In genomic region chr1:20410555-20410954, GRCh38 we compare ENCODE assay signal across 13 cellular contexts.
A peak's percentile ranks its signal among the peaks of the same experiment; 100 is the strongest.
DNase-seq lines count a peak whose midpoint lies in the region; ATAC-seq, FAIRE-seq and TF ChIP-seq lines count a peak whose summit lies in the region.
"Had no signal": no experiment of that assay in that cellular context is flagged by ENCODE, and none has a peak within 500 bp of the region (broad histone marks: within the 10 kb centered on the region; RNA-seq: fewer than 3 reads in every experiment).

No MANE protein-coding gene starts in this region.

- CTCF ChIA-PET in mammary epithelial cell (lab: Charles Lee; ENCODE audit: low non-redundant PET), result no interaction called here
- CTCF ChIA-PET in MCF 10A (lab: Yijun Ruan, JAX), result interaction anchor here (0.6 to 0.7 kb wide), 2 partner anchors 30 to 127 kb away, joined by 3 read pairs; no protein-coding TSS in a partner anchor
- CTCF ChIA-PET in OCI-LY7 (lab: Charles Lee; ENCODE audit: unreplicated experiment), result interaction anchor here (1.1 kb wide), 1 partner anchor 34 kb away, joined by 3 read pairs; no protein-coding TSS in a partner anchor
- CTCF ChIA-PET in activated CD8-positive, alpha-beta T cell treated with anti-CD3 and anti-CD28 coated beads for 36 hours (lab: Charles Lee), result no interaction called here

- H3K27me3 ChIP-seq in mammary epithelial cell (ENCODE audit: insufficient read depth, low read length), result no peaks in the 10 kb centered on the region
- H3K27me3 ChIP-seq: MG63 had no signal

- H3K4me1 Mint-ChIP-seq in MCF 10A (ENCODE audit: insufficient read depth, unreplicated experiment), result peaks cover 13% of the 10 kb centered on the region
- no peaks in the 10 kb centered on the region for H3K4me1 Mint-ChIP-seq in activated CD8-positive, alpha-beta T cell treated with anti-CD3 and anti-CD28 coated beads for 36 hours (ENCODE audit: low read depth)

- peak overlapping the region; percentile 5 for H3K27ac ChIP-seq in mammary epithelial cell (ENCODE audit: insufficient read depth, low read depth, low read length)
- no peak overlapping the region for H3K27ac ChIP-seq in OCI-LY7 (ENCODE audit: low read depth, low read length, poor library complexity, severe bottlenecking)

- dilution Hi-C loops in mammary epithelial cell (cut with HindIII; ENCODE audit: low sequenced_read_pairs), result no loop called here

- DNase-seq in mammary epithelial cell (no peak), MCF 10A (ENCODE audit: unreplicated experiment) (no peak), OCI-LY7 (ENCODE audit: low spot score) (peak; percentile 44), fibroblast of mammary gland (ENCODE audit: low read depth) (peak; percentile 30), NK-92 (lab: John Stamatoyannopoulos, UW; ENCODE audit: unreplicated experiment) (no peak), D721Med (ENCODE audit: insufficient read length, low spot score) (no peak)
- DNase-seq in activated CD8-positive, alpha-beta T cell treated with anti-CD3 and anti-CD28 coated beads for 36 hours, result no peak
- DNase-seq: activated B cell treated with CpG ODN at 0.5 μM for 24 hours, activated gamma-delta T cell treated with Interleukin-2 at 50 U/mL for 16 hours, midbrain, NCI-H2081 had no signal

- H4K20me1 ChIP-seq in mammary epithelial cell (ENCODE audit: insufficient read depth, low read length) (no peaks in the 10 kb centered on the region), OCI-LY7 (ENCODE audit: insufficient read depth, low read length) (no peaks in the 10 kb centered on the region)

- no peaks in the 10 kb centered on the region for H3K9me3 Mint-ChIP-seq in MCF 10A (ENCODE audit: unreplicated experiment)
- H3K9me3 Mint-ChIP-seq in activated CD8-positive, alpha-beta T cell treated with anti-CD3 and anti-CD28 coated beads for 36 hours, result no peaks in the 10 kb centered on the region
- H3K9me3 Mint-ChIP-seq: activated B cell treated with CpG ODN at 0.5 μM for 24 hours had no signal

- H3K4me3 ChIP-seq in mammary epithelial cell (replicated peaks in 1 of 3; ENCODE audit: insufficient read depth in 1 of 3, low read depth in 2 of 3, low read length in 3 of 3) (no peak overlapping the region), OCI-LY7 (ENCODE audit: low read depth, low read length, poor library complexity, severe bottlenecking) (no peak overlapping the region), fibroblast of mammary gland (ENCODE audit: control insufficient read depth, low read depth, low read length) (no peak overlapping the region)
- H3K4me3 ChIP-seq: MG63 had no signal

- H2AFZ ChIP-seq in mammary epithelial cell (ENCODE audit: low read depth, low read length) (no peak overlapping the region), OCI-LY7 (ENCODE audit: low read length) (no peak overlapping the region)

- H3K9me2 ChIP-seq in OCI-LY7 (ENCODE audit: insufficient read depth, low read length), result no peaks in the 10 kb centered on the region

- H3K36me3 Mint-ChIP-seq in MCF 10A (ENCODE audit: insufficient read depth, unreplicated experiment), result no peaks in the 10 kb centered on the region
- no peaks in the 10 kb centered on the region for H3K36me3 Mint-ChIP-seq in activated CD8-positive, alpha-beta T cell treated with anti-CD3 and anti-CD28 coated beads for 36 hours (ENCODE audit: low read depth)

- H3K36me3 ChIP-seq in mammary epithelial cell (ENCODE audit: insufficient read depth, low read length) (no peaks in the 10 kb centered on the region), OCI-LY7 (ENCODE audit: insufficient read depth, low read length) (no peaks in the 10 kb centered on the region)
- H3K36me3 ChIP-seq: MG63 had no signal

- no peak for ATAC-seq in HG02798 (IDR thresholded peaks at IDR 0.05; ENCODE audit: poor library complexity, unreplicated experiment)
- no peak for ATAC-seq in activated CD8-positive, alpha-beta T cell treated with anti-CD3 and anti-CD28 coated beads for 36 hours

- peaks cover 11% of the 10 kb centered on the region for H3K4me1 ChIP-seq in mammary epithelial cell (ENCODE audit: insufficient read depth, low read length)
- peaks cover 60% of the 10 kb centered on the region for H3K4me1 ChIP-seq in OCI-LY7 (ENCODE audit: insufficient read depth, low read length, poor library complexity, severe bottlenecking)

- H3K27ac Mint-ChIP-seq in MCF 10A (ENCODE audit: low read depth, unreplicated experiment), result no peak overlapping the region
- no peak overlapping the region for H3K27ac Mint-ChIP-seq in activated CD8-positive, alpha-beta T cell treated with anti-CD3 and anti-CD28 coated beads for 36 hours
- H3K27ac Mint-ChIP-seq: activated B cell treated with CpG ODN at 0.5 μM for 24 hours had no signal

- TF ChIP-seq CTCF in mammary epithelial cell (conservative IDR thresholded peaks at IDR 0.05 in 1 of 2, IDR thresholded peaks at IDR 0.05 in 1 of 2; ENCODE audit: extremely low read depth in 1 of 2, insufficient read depth in 1 of 2, low read depth in 1 of 2, low read length in 2 of 2), result no peak
- TF ChIP-seq CTCF in MCF 10A (IDR thresholded peaks at IDR 0.05; ENCODE audit: unreplicated experiment), result no peak
- TF ChIP-seq CTCF in OCI-LY7 (conservative IDR thresholded peaks at IDR 0.05; ENCODE audit: low read length), result no peak
- TF ChIP-seq CTCF in fibroblast of mammary gland (conservative IDR thresholded peaks at IDR 0.05; ENCODE audit: control insufficient read depth, insufficient read depth, low read depth, low read length), result no peak
- no peak for TF ChIP-seq CTCF in activated CD8-positive, alpha-beta T cell treated with anti-CD3 and anti-CD28 coated beads for 36 hours (IDR thresholded peaks at IDR 0.05)
- no peak for TF ChIP-seq CTCF in D721Med (IDR thresholded peaks at IDR 0.05; ENCODE audit: insufficient read depth, missing control alignments)

- H3K4me2 ChIP-seq in mammary epithelial cell (ENCODE audit: insufficient read depth, low read depth, low read length) (no peak overlapping the region), OCI-LY7 (ENCODE audit: low read length) (no peak overlapping the region)

- no peak for FAIRE-seq in D721Med (lab: Jason Lieb, UNC)

- no peak overlapping the region for H3K9ac ChIP-seq in mammary epithelial cell (ENCODE audit: insufficient read depth, low read length)

- H3K79me2 ChIP-seq in mammary epithelial cell (ENCODE audit: insufficient read depth, low read length), result no peaks in the 10 kb centered on the region
- no peaks in the 10 kb centered on the region for H3K79me2 ChIP-seq in OCI-LY7 (ENCODE audit: insufficient read depth, low read depth, low read length)

- intact Hi-C loops in mammary epithelial cell (cut with micrococcal nuclease) (no loop called here), MCF 10A (cut with micrococcal nuclease) (loop anchor here (5.0 kb wide), 1 partner anchor 33 kb away; no protein-coding TSS in a partner anchor), OCI-LY7 (cut with micrococcal nuclease; ENCODE audit: unreplicated experiment) (no loop called here)
- intact Hi-C loops in activated CD8-positive, alpha-beta T cell treated with anti-CD3 and anti-CD28 coated beads for 36 hours (cut with micrococcal nuclease), result no loop called here

- H3K9me3 ChIP-seq in mammary epithelial cell (replicated peaks; ENCODE audit: insufficient read depth, low read length) (no peaks in the 10 kb centered on the region), OCI-LY7 (ENCODE audit: low read length) (no peaks in the 10 kb centered on the region)
- H3K9me3 ChIP-seq: MG63 had no signal

- POLR2A ChIA-PET in MCF 10A (lab: Yijun Ruan, JAX), result no interaction called here
- POLR2A ChIA-PET in OCI-LY7 (lab: Charles Lee), result interaction anchor here (0.7 to 2.3 kb wide), 4 partner anchors 9 to 52 kb away, joined by 3 to 9 read pairs (median 3); no protein-coding TSS in a partner anchor
- POLR2A ChIA-PET in activated CD8-positive, alpha-beta T cell treated with anti-CD3 and anti-CD28 coated beads for 36 hours (lab: Charles Lee), result interaction anchor here (1.2 kb wide), 1 partner anchor 9 kb away, joined by 3 read pairs; no protein-coding TSS in a partner anchor

- in situ Hi-C loops in mammary epithelial cell (cut with MboI; ENCODE audit: low sequenced_read_pairs in 2 of 2), result no loop called here

- BruUV-seq in mammary epithelial cell (replicated peaks; lab: Mats Ljungman, UMichigan), result no TSS peak
- BruUV-seq in MCF 10A (replicated peaks; lab: Mats Ljungman, UMichigan), result no TSS peak
- BruUV-seq in OCI-LY7 (replicated peaks; lab: Mats Ljungman, UMichigan), result no TSS peak

- H3K4me3 Mint-ChIP-seq in MCF 10A (ENCODE audit: unreplicated experiment), result no peak overlapping the region
- H3K4me3 Mint-ChIP-seq in activated CD8-positive, alpha-beta T cell treated with anti-CD3 and anti-CD28 coated beads for 36 hours, result no peak overlapping the region
- H3K4me3 Mint-ChIP-seq: activated B cell treated with CpG ODN at 0.5 μM for 24 hours had no signal

- H3K27me3 Mint-ChIP-seq in MCF 10A (ENCODE audit: insufficient read depth, unreplicated experiment), result no peaks in the 10 kb centered on the region
- H3K27me3 Mint-ChIP-seq in activated CD8-positive, alpha-beta T cell treated with anti-CD3 and anti-CD28 coated beads for 36 hours, result peaks cover 12% of the 10 kb centered on the region

Comparison
In these comparisons a context has a peak if more than half of its experiments do, and no peak if none do; other contexts are left out.
1. CTCF ChIA-PET loops: an anchor here in MCF 10A (0.6 to 0.7 kb wide) and OCI-LY7 (1.1 kb wide); none called in mammary epithelial cell and activated CD8-positive, alpha-beta T cell treated with anti-CD3 and anti-CD28 coated beads for 36 hours.
2. DNase-seq: peak in OCI-LY7 (single experiment) and fibroblast of mammary gland (single experiment); none in mammary epithelial cell (single experiment), MCF 10A (single experiment), NK-92 (single experiment), activated CD8-positive, alpha-beta T cell treated with anti-CD3 and anti-CD28 coated beads for 36 hours (single experiment) and D721Med (single experiment).